Comparison of ENCODE assay signal across 13 cellular contexts in genomic region chr3:105791134-105791533, GRCh38.
DNase-seq lines count a peak whose midpoint lies in the region; ATAC-seq and TF ChIP-seq lines count a peak whose summit lies in the region.
"Had no signal": no experiment of that assay in that cellular context is flagged by ENCODE, and none has a peak within 500 bp of the region (broad histone marks: within the 10 kb centered on the region; RNA-seq: fewer than 3 reads in every experiment).

No MANE protein-coding gene starts in this region.

- TF ChIP-seq POLR2A in esophagus squamous epithelium (IDR thresholded peaks at IDR 0.05) = no peak

- POLR2A ChIA-PET in AG04449 (lab: Yijun Ruan, JAX) = no interaction called here

- TF ChIP-seq CTCF in AG04449 (IDR thresholded peaks at IDR 0.05; ENCODE audit: insufficient read depth, low read length, missing control alignments) (no peak), esophagus squamous epithelium (IDR thresholded peaks at IDR 0.05) (no peak)

- peaks cover 0 to 44% (median 7%) of the 10 kb centered on the region in 3 donors for H3K4me1 ChIP-seq in esophagus squamous epithelium
- peaks cover 0 to 6% of the 10 kb centered on the region in 2 donors for H3K4me1 ChIP-seq in aorta (ENCODE audit: control insufficient read depth in 1 of 2, insufficient read depth in 2 of 2, low read length in 2 of 2)

- H3K36me3 ChIP-seq in esophagus squamous epithelium = no peaks in the 10 kb centered on the region
- H3K36me3 ChIP-seq in aorta (ENCODE audit: control insufficient read depth in 1 of 2, insufficient read depth in 2 of 2, low read length in 1 of 2) = no peaks in the 10 kb centered on the region
- H3K36me3 ChIP-seq: thoracic aorta had no signal

- no peak for ATAC-seq in aorta (ENCODE audit: low FRiP score)
- ATAC-seq in GM19351 (IDR thresholded peaks at IDR 0.05; ENCODE audit: unreplicated experiment) = no peak
- ATAC-seq: CD8-positive, alpha-beta T cell had no signal

- intact Hi-C loops in esophagus squamous epithelium (cut with DNase I) (no loop called here), aorta (cut with DNase I) (no loop called here)

- CTCF ChIA-PET in AG04449 (lab: Yijun Ruan, JAX) = no interaction called here

- 51 to 59% methylated on average over 4 of the region's 4 CpGs for WGBS in esophagus squamous epithelium, 2 donors
- whole genome bisulfite sequencing in aorta, 2 donors = 59 to 63% methylated on average over 4 of the region's 4 CpGs

- H3K4me3 ChIP-seq in AG04449 (ENCODE audit: low read depth, low read length) (no peak overlapping the region), esophagus squamous epithelium (no peak overlapping the region), aorta (ENCODE audit: low read length in 2 of 2) (no peak overlapping the region)
- H3K4me3 ChIP-seq: thoracic aorta had no signal

- H3K27ac ChIP-seq in esophagus squamous epithelium (peak overlapping the region in 3 of 4 donors; percentile 51 to 77 (median 75)), aorta (ENCODE audit: low read depth in 1 of 2, low read length in 2 of 2) (no peak overlapping the region)
- H3K27ac ChIP-seq: thoracic aorta had no signal

- H3K27me3 ChIP-seq in esophagus squamous epithelium (no peaks in the 10 kb centered on the region), aorta (ENCODE audit: control insufficient read depth in 1 of 2, insufficient read depth in 2 of 2, low read length in 1 of 2) (no peaks in the 10 kb centered on the region)

- DNase-seq in AG04449 (ENCODE audit: low read depth, low spot score) (peak; percentile 31), HS-5 (ENCODE audit: low read depth) (peak; percentile 26), esophagus squamous epithelium (lab: John Stamatoyannopoulos, UW) (no peak), non-pigmented ciliary epithelial cell (ENCODE audit: low read depth) (peak; percentile 60), aorta (no peak), RPMI8226 (no peak), NCI-H446 (lab: John Stamatoyannopoulos, UW) (no peak)
- DNase-seq: activated CD4-positive, alpha-beta T cell treated with anti-CD3 and anti-CD28 coated beads, Interleukin-2, amount 10 ng/mL, durations not matched to agents 24 days and 14 days; CD8-positive, alpha-beta T cell; NCI-H1417; stimulated activated CD4-positive, alpha-beta T cell treated with anti-CD3 and anti-CD28 coated beads, Interleukin-4, amount 100 ng/mL, for 4 hours had no signal

- no peaks in the 10 kb centered on the region for H3K9me3 ChIP-seq in esophagus squamous epithelium
- no peaks in the 10 kb centered on the region for H3K9me3 ChIP-seq in aorta (ENCODE audit: control insufficient read depth, low read length)
- H3K9me3 ChIP-seq: thoracic aorta had no signal

Comparison
In these comparisons a context has a peak if more than half of its experiments do, and no peak if none do; other contexts are left out.
1. DNase-seq: peak in AG04449 (single experiment), HS-5 (single experiment) and non-pigmented ciliary epithelial cell (single experiment); none in esophagus squamous epithelium (single experiment), aorta (0 of 2), RPMI8226 (single experiment) and NCI-H446 (0 of 2).
2. H3K27ac ChIP-seq: peak in esophagus squamous epithelium (3 of 4); none in aorta (0 of 2).